In genomic region chr16:12060751-12061150, GRCh38 we compare ENCODE assay signal across 17 cellular contexts.
DNase-seq lines count a peak whose midpoint lies in the region; ATAC-seq, FAIRE-seq and TF ChIP-seq lines count a peak whose summit lies in the region.
"Had no signal": no experiment of that assay in that cellular context is flagged by ENCODE, and none has a peak within 500 bp of the region (broad histone marks: within the 10 kb centered on the region; RNA-seq: fewer than 3 reads in every experiment).

No MANE protein-coding gene starts in this region.

- H3K9me2 ChIP-seq in PC-3 (replicated peaks; ENCODE audit: low read length), result no peaks in the 10 kb centered on the region

- H2AFZ ChIP-seq in GM12878 (ENCODE audit: control insufficient read depth, low read depth, low read length) (no peak overlapping the region), PC-3 (ENCODE audit: low read length) (no peak overlapping the region)

- no peaks in the 10 kb centered on the region for H3K27me3 ChIP-seq in GM12878 (replicated peaks in 1 of 2; ENCODE audit: control insufficient read depth in 2 of 2, insufficient read depth in 2 of 2, low read length in 1 of 2)
- no peaks in the 10 kb centered on the region for H3K27me3 ChIP-seq in PC-3 (ENCODE audit: low read length)
- H3K27me3 ChIP-seq: uterus had no signal

- FAIRE-seq in GM12878 (lab: Jason Lieb, UNC), result no peak
- FAIRE-seq: colon, HTR-8/SVneo had no signal

- no peaks in the 10 kb centered on the region for H3K27me3 Mint-ChIP-seq in neural crest cell (ENCODE audit: low read depth)
- no peaks in the 10 kb centered on the region for H3K27me3 Mint-ChIP-seq in activated CD8-positive, alpha-beta T cell treated with anti-CD3 and anti-CD28 coated beads, Interleukin-2, amount 10 ng/mL, durations not matched to agents 7 days and 5 days (ENCODE audit: low read depth)
- H3K27me3 Mint-ChIP-seq: naive thymus-derived CD8-positive, alpha-beta T cell; stimulated activated naive CD8-positive, alpha-beta T cell treated with anti-CD3 and anti-CD28 coated beads, Interleukin-15, amount 100 ng/mL, for 72 hours had no signal

- TF ChIP-seq POLR2A in GM12878 (IDR thresholded peaks at IDR 0.05; ENCODE audit: low read depth, low read length), result no peak

- in situ Hi-C loops in GM13976 (cut with MboI; ENCODE audit: low sequenced_read_pairs, unreplicated experiment) (loop anchor here (10.0 kb wide), 1 partner anchor 106 kb away; no protein-coding TSS in a partner anchor), GM12878 (cut with MboI) (no loop called here)

- H3K9me3 ChIP-seq in GM12878 (replicated peaks; ENCODE audit: control insufficient read depth, insufficient read depth, low read length) (no peaks in the 10 kb centered on the region), PC-3 (ENCODE audit: low read length) (no peaks in the 10 kb centered on the region)
- H3K9me3 ChIP-seq: uterus had no signal

- H4K20me1 ChIP-seq in GM12878 (ENCODE audit: control insufficient read depth, insufficient read depth) (0 out of 2 replicates have a peak, but pooled peaks cover 3% of the 10 kb centered on the region), PC-3 (ENCODE audit: low read length) (no peaks in the 10 kb centered on the region)

- H3K4me3 Mint-ChIP-seq in neural crest cell, result no peak overlapping the region
- H3K4me3 Mint-ChIP-seq in activated CD8-positive, alpha-beta T cell treated with anti-CD3 and anti-CD28 coated beads, Interleukin-2, amount 10 ng/mL, durations not matched to agents 7 days and 5 days, result no peak overlapping the region
- H3K4me3 Mint-ChIP-seq: stimulated activated naive CD8-positive, alpha-beta T cell treated with anti-CD3 and anti-CD28 coated beads, Interleukin-15, amount 100 ng/mL, for 72 hours had no signal

- no peak overlapping the region for H3K27ac ChIP-seq in GM12878 (ENCODE audit: control insufficient read depth, insufficient read depth)
- H3K27ac ChIP-seq in coronary artery, result no peak overlapping the region
- H3K27ac ChIP-seq in PC-3 (ENCODE audit: low read length), result no peak overlapping the region

- SMC1A ChIA-PET in GM12878 (lab: Charles Lee; ENCODE audit: uncharacterized antibody, unreplicated experiment), result interaction anchor here (2.1 kb wide), 1 partner anchor 111 kb away, joined by 10 read pairs; no protein-coding TSS in a partner anchor

- peak; percentile 6 for DNase-seq in GM13976 (ENCODE audit: low spot score)
- DNase-seq in GM12878 (ENCODE audit: low read depth, low spot score), result peak; percentile 21
- DNase-seq in neural crest cell (ENCODE audit: low read depth, low spot score), result no peak
- no peak for DNase-seq in coronary artery (ENCODE audit: low spot score)
- DNase-seq in amniotic stem cell (lab: John Stamatoyannopoulos, UW), result no peak
- DNase-seq in activated CD8-positive, alpha-beta T cell treated with anti-CD3 and anti-CD28 coated beads, Interleukin-2, amount 10 ng/mL, durations not matched to agents 7 days and 5 days, result no peak
- DNase-seq in PC-3, result no peak
- DNase-seq: activated CD8-positive, alpha-beta memory T cell treated with anti-CD3 and anti-CD28 coated beads, Interleukin-2, amount 50 U/mL, for 4 hours; anterior cingulate cortex; foreskin melanocyte; naive thymus-derived CD8-positive, alpha-beta T cell; NCI-H1694; stimulated activated naive CD8-positive, alpha-beta T cell treated with anti-CD3 and anti-CD28 coated beads, Interleukin-15, amount 100 ng/mL, for 72 hours; uterus had no signal

- H3K27ac Mint-ChIP-seq in neural crest cell (ENCODE audit: unreplicated experiment), result peak overlapping the region; percentile 35
- H3K27ac Mint-ChIP-seq in activated CD8-positive, alpha-beta T cell treated with anti-CD3 and anti-CD28 coated beads, Interleukin-2, amount 10 ng/mL, durations not matched to agents 7 days and 5 days, result no peak overlapping the region

- no peaks in the 10 kb centered on the region; the same call in 1 of the 2 replicates for H3K79me2 ChIP-seq in GM12878 (ENCODE audit: control insufficient read depth, insufficient read depth, low read length)
- H3K79me2 ChIP-seq in PC-3 (ENCODE audit: low read length), result no peaks in the 10 kb centered on the region

- no peaks in the 10 kb centered on the region for H3K4me1 Mint-ChIP-seq in neural crest cell
- H3K4me1 Mint-ChIP-seq in activated CD8-positive, alpha-beta T cell treated with anti-CD3 and anti-CD28 coated beads, Interleukin-2, amount 10 ng/mL, durations not matched to agents 7 days and 5 days (ENCODE audit: low read depth), result peaks cover 25% of the 10 kb centered on the region

- 79% methylated on average over 12 of the region's 12 CpGs for WGBS in GM12878 (ENCODE audit: insufficient coverage, insufficient replicate concordance, low lambda C conversion rate, missing lambda C conversion rate)

- no peaks in the 10 kb centered on the region for H3F3A ChIP-seq in PC-3 (ENCODE audit: low read length, unreplicated experiment)

- H3K4me2 ChIP-seq in GM12878 (ENCODE audit: control insufficient read depth, insufficient read depth) (no peak overlapping the region), PC-3 (ENCODE audit: low read length) (no peak overlapping the region)

- H3K9me3 Mint-ChIP-seq in neural crest cell, result no peaks in the 10 kb centered on the region
- no peaks in the 10 kb centered on the region for H3K9me3 Mint-ChIP-seq in activated CD8-positive, alpha-beta T cell treated with anti-CD3 and anti-CD28 coated beads, Interleukin-2, amount 10 ng/mL, durations not matched to agents 7 days and 5 days (ENCODE audit: insufficient read depth)
- H3K9me3 Mint-ChIP-seq: naive thymus-derived CD8-positive, alpha-beta T cell; stimulated activated naive CD8-positive, alpha-beta T cell treated with anti-CD3 and anti-CD28 coated beads, Interleukin-15, amount 100 ng/mL, for 72 hours had no signal

- H3K9ac ChIP-seq in GM12878 (ENCODE audit: control insufficient read depth, insufficient read depth, low read length), result no peak overlapping the region
- H3K9ac ChIP-seq in PC-3 (ENCODE audit: low read length), result no peak overlapping the region

- ATAC-seq in HG02642 (IDR thresholded peaks at IDR 0.05; ENCODE audit: poor library complexity, unreplicated experiment) (peak; percentile 37), GM12878 (no peak), PC-3 (no peak)
- ATAC-seq in activated CD8-positive, alpha-beta T cell treated with anti-CD3 and anti-CD28 coated beads, Interleukin-2, amount 10 ng/mL, durations not matched to agents 7 days and 5 days, result no peak
- ATAC-seq: naive thymus-derived CD8-positive, alpha-beta T cell; stimulated activated naive CD8-positive, alpha-beta T cell treated with anti-CD3 and anti-CD28 coated beads, Interleukin-15, amount 100 ng/mL, for 72 hours had no signal

- no peak for TF ChIP-seq RAD21 in GM12878 (IDR thresholded peaks at IDR 0.05; ENCODE audit: insufficient read depth, low read depth, low read length)

- TF ChIP-seq CTCF in GM13976 (IDR thresholded peaks at IDR 0.05; ENCODE audit: borderline replicate concordance, control extremely low read depth, extremely low read depth, insufficient read depth, missing control alignments) (no peak), GM12878 (IDR thresholded peaks at IDR 0.05 in 2 of 3, conservative IDR thresholded peaks at IDR 0.05 in 1 of 3; ENCODE audit: control insufficient read depth in 2 of 3, extremely low read depth in 1 of 3, insufficient read depth in 1 of 3, low read depth in 3 of 3, low read length in 3 of 3) (no peak), neural crest cell (conservative IDR thresholded peaks at IDR 0.05) (no peak), coronary artery (IDR thresholded peaks at IDR 0.05) (no peak), PC-3 (conservative IDR thresholded peaks at IDR 0.05; ENCODE audit: low read depth, low read length) (no peak)

- POLR2A ChIA-PET in GM12878 (lab: Charles Lee), result no interaction called here
- POLR2A ChIA-PET in activated CD8-positive, alpha-beta T cell treated with anti-CD3 and anti-CD28 coated beads, Interleukin-2, amount 10 ng/mL, durations not matched to agents 7 days and 5 days (lab: Charles Lee), result no interaction called here
- POLR2A ChIA-PET in PC-3 (lab: Charles Lee; ENCODE audit: unreplicated experiment), result no interaction called here

- H3K36me3 ChIP-seq in GM12878 (ENCODE audit: control insufficient read depth in 2 of 2, insufficient read depth in 2 of 2, low read length in 1 of 2) (peaks cover 27 to 37% of the 10 kb centered on the region in 2 experiments), PC-3 (ENCODE audit: low read depth, low read length) (no peaks in the 10 kb centered on the region)
- H3K36me3 ChIP-seq: uterus had no signal

- H3K4me3 ChIP-seq in GM12878, result no peak overlapping the region
- H3K4me3 ChIP-seq in coronary artery, result no peak overlapping the region
- H3K4me3 ChIP-seq in PC-3 (ENCODE audit: low read length), result no peak overlapping the region
- H3K4me3 ChIP-seq: uterus had no signal

- H3K4me1 ChIP-seq in GM12878 (ENCODE audit: control insufficient read depth, insufficient read depth, low read length), result peaks cover 11% of the 10 kb centered on the region
- H3K4me1 ChIP-seq in PC-3 (ENCODE audit: insufficient read depth, low read length), result peaks cover 12% of the 10 kb centered on the region
- H3K4me1 ChIP-seq: uterus had no signal

- TF ChIP-seq EP300 in GM12878 (IDR thresholded peaks at IDR 0.05; ENCODE audit: borderline replicate concordance in 1 of 2, control insufficient read depth in 1 of 2, low read depth in 2 of 2, low read length in 2 of 2), result no peak

- CTCF ChIA-PET in GM12878 (lab: Yijun Ruan, JAX) (interaction anchor here (1.4 to 1.6 kb wide), 2 partner anchors 82 to 112 kb away, joined by 4 to 6 read pairs; no protein-coding TSS in a partner anchor), PC-3 (lab: Charles Lee) (no interaction called here)
- CTCF ChIA-PET in activated CD8-positive, alpha-beta T cell treated with anti-CD3 and anti-CD28 coated beads, Interleukin-2, amount 10 ng/mL, durations not matched to agents 7 days and 5 days (lab: Charles Lee), result no interaction called here

- RAD21 ChIA-PET in GM12878 (lab: Charles Lee; ENCODE audit: unreplicated experiment), result no interaction called here

- intact Hi-C loops in GM12878 (cut with micrococcal nuclease; ENCODE audit: unreplicated experiment), result no loop called here
- intact Hi-C loops in PC-3 (cut with micrococcal nuclease), result loop anchor here (5.0 kb wide), 1 partner anchor 33 kb away; no protein-coding TSS in a partner anchor

- BruUV-seq in GM12878 (replicated peaks; lab: Mats Ljungman, UMichigan) (no TSS peak), PC-3 (replicated peaks; lab: Mats Ljungman, UMichigan) (no TSS peak)

- no peaks in the 10 kb centered on the region for H3K36me3 Mint-ChIP-seq in neural crest cell (ENCODE audit: low read depth)
- H3K36me3 Mint-ChIP-seq in activated CD8-positive, alpha-beta T cell treated with anti-CD3 and anti-CD28 coated beads, Interleukin-2, amount 10 ng/mL, durations not matched to agents 7 days and 5 days (ENCODE audit: low read depth), result no peaks in the 10 kb centered on the region

TF ChIP-seq in GM12878, 131 proteins besides CTCF, POLR2A, EP300 and RAD21 (continues in another document):
- TF ChIP-seq RCOR1 (conservative IDR thresholded peaks at IDR 0.05; ENCODE audit: low read depth, low read length), result no peak

Comparison
In these comparisons a context has a peak if more than half of its experiments do, and no peak if none do; other contexts are left out.
1. DNase-seq: peak in GM13976 (single experiment) and GM12878 (single experiment); none in neural crest cell (single experiment), coronary artery (single experiment), amniotic stem cell (single experiment), activated CD8-positive, alpha-beta T cell treated with anti-CD3 and anti-CD28 coated beads, Interleukin-2, amount 10 ng/mL, durations not matched to agents 7 days and 5 days (single experiment) and PC-3 (single experiment).